16 cellular contexts compared by ENCODE assay signal in genomic region chr21:43959231-43960041, GRCh38. TPM values are rescaled to one million over a fixed set of nuclear protein-coding genes. Genes with fewer than 3 reads are reported as not detected.
A peak's percentile ranks its signal among the peaks of the same experiment; 100 is the strongest.
DNase-seq lines count a peak whose midpoint lies in the region; ATAC-seq and TF ChIP-seq lines count a peak whose summit lies in the region.
"Had no signal": no experiment of that assay in that cellular context is flagged by ENCODE, and none has a peak within 500 bp of the region (broad histone marks: within the 10 kb centered on the region; RNA-seq: fewer than 3 reads in every experiment).

No MANE protein-coding gene starts in this region.

- intact Hi-C loops in Calu3 (cut with micrococcal nuclease; ENCODE audit: unreplicated experiment): no loop called here

- H3K27ac Mint-ChIP-seq in activated CD8-positive, alpha-beta memory T cell treated with anti-CD3 and anti-CD28 coated beads, Interleukin-2, amount 10 ng/mL, durations not matched to agents 7 days and 5 days: no peak overlapping the region
- no peak overlapping the region for H3K27ac Mint-ChIP-seq in stimulated activated effector memory CD8-positive, alpha-beta T cell treated with anti-CD3 and anti-CD28 coated beads, Interleukin-12 subunit alpha, Interleukin-12 subunit beta, amount 100 ng/mL, for 72 hours
- H3K27ac Mint-ChIP-seq in Calu3 (ENCODE audit: unreplicated experiment): no peak overlapping the region
- H3K27ac Mint-ChIP-seq in activated naive CD4-positive, alpha-beta T cell treated with anti-CD3 and anti-CD28 coated beads, Interleukin-2, amount 50 U/mL, for 72 hours: no peak overlapping the region
- H3K27ac Mint-ChIP-seq: neural progenitor cell had no signal

- no peak for DNase-seq in activated CD8-positive, alpha-beta memory T cell treated with anti-CD3 and anti-CD28 coated beads, Interleukin-2, amount 10 ng/mL, durations not matched to agents 7 days and 5 days
- no peak for DNase-seq in activated CD8-positive, alpha-beta memory T cell treated with anti-CD3 and anti-CD28 coated beads for 24 hours
- DNase-seq in NCI-H774 (lab: John Stamatoyannopoulos, UW): peak; percentile 58
- no peak for DNase-seq in stimulated activated effector memory CD8-positive, alpha-beta T cell treated with anti-CD3 and anti-CD28 coated beads, Interleukin-12 subunit alpha, Interleukin-12 subunit beta, amount 100 ng/mL, for 72 hours (ENCODE audit: low spot score in 2 of 2)
- no peak for DNase-seq in Calu3
- DNase-seq in dedifferentiated amniotic fluid mesenchymal stem cell (ENCODE audit: extremely low spot score): no peak
- no peak for DNase-seq in activated naive CD4-positive, alpha-beta T cell treated with anti-CD3 and anti-CD28 coated beads, Interleukin-2, amount 50 U/mL, for 72 hours (ENCODE audit: low spot score in 2 of 2)
- DNase-seq: activated effector memory CD4-positive, alpha-beta T cell treated with Interleukin-2 at 50 U/mL for 16 hours; CD8-positive, alpha-beta T cell; central memory CD4-positive, alpha-beta T cell; hippocampal formation; KG1; NCI-H2107; NCI-H526 treated with DMSO at 0.1 percent for 48 hours had no signal

- no peaks in the 10 kb centered on the region for H3K4me1 Mint-ChIP-seq in activated CD8-positive, alpha-beta memory T cell treated with anti-CD3 and anti-CD28 coated beads, Interleukin-2, amount 10 ng/mL, durations not matched to agents 7 days and 5 days
- H3K4me1 Mint-ChIP-seq in stimulated activated effector memory CD8-positive, alpha-beta T cell treated with anti-CD3 and anti-CD28 coated beads, Interleukin-12 subunit alpha, Interleukin-12 subunit beta, amount 100 ng/mL, for 72 hours: peaks cover 16% of the 10 kb centered on the region
- H3K4me1 Mint-ChIP-seq in Calu3 (ENCODE audit: low read depth, unreplicated experiment): no peaks in the 10 kb centered on the region

- no peak for TF ChIP-seq CTCF in Calu3 (IDR thresholded peaks at IDR 0.05; ENCODE audit: unreplicated experiment)

- no peak overlapping the region for H3K4me3 Mint-ChIP-seq in activated CD8-positive, alpha-beta memory T cell treated with anti-CD3 and anti-CD28 coated beads, Interleukin-2, amount 10 ng/mL, durations not matched to agents 7 days and 5 days
- H3K4me3 Mint-ChIP-seq in stimulated activated effector memory CD8-positive, alpha-beta T cell treated with anti-CD3 and anti-CD28 coated beads, Interleukin-12 subunit alpha, Interleukin-12 subunit beta, amount 100 ng/mL, for 72 hours: no peak overlapping the region
- no peak overlapping the region for H3K4me3 Mint-ChIP-seq in Calu3 (ENCODE audit: low read depth, unreplicated experiment)
- H3K4me3 Mint-ChIP-seq: CD8-positive, alpha-beta T cell; neural progenitor cell had no signal

- CTCF ChIA-PET in activated CD8-positive, alpha-beta memory T cell treated with anti-CD3 and anti-CD28 coated beads, Interleukin-2, amount 10 ng/mL, durations not matched to agents 7 days and 5 days (lab: Charles Lee): interaction anchor here (1.0 to 1.4 kb wide), 3 partner anchors 16 to 38 kb away, joined by 3 read pairs; no protein-coding TSS in a partner anchor
- CTCF ChIA-PET in Calu3 (lab: Charles Lee): no interaction called here

- BruUV-seq in Calu3 (replicated peaks; lab: Mats Ljungman, UMichigan): no TSS peak

- H3K9me3 Mint-ChIP-seq in activated CD8-positive, alpha-beta memory T cell treated with anti-CD3 and anti-CD28 coated beads, Interleukin-2, amount 10 ng/mL, durations not matched to agents 7 days and 5 days (ENCODE audit: low read depth): no peaks in the 10 kb centered on the region
- no peaks in the 10 kb centered on the region for H3K9me3 Mint-ChIP-seq in stimulated activated effector memory CD8-positive, alpha-beta T cell treated with anti-CD3 and anti-CD28 coated beads, Interleukin-12 subunit alpha, Interleukin-12 subunit beta, amount 100 ng/mL, for 72 hours
- H3K9me3 Mint-ChIP-seq in Calu3 (ENCODE audit: low read depth, unreplicated experiment): no peaks in the 10 kb centered on the region
- peaks cover 7 to 9% of the 10 kb centered on the region in 2 donors for H3K9me3 Mint-ChIP-seq in activated naive CD4-positive, alpha-beta T cell treated with anti-CD3 and anti-CD28 coated beads, Interleukin-2, amount 50 U/mL, for 72 hours
- H3K9me3 Mint-ChIP-seq: CD8-positive, alpha-beta T cell had no signal

- H3K27me3 Mint-ChIP-seq in activated CD8-positive, alpha-beta memory T cell treated with anti-CD3 and anti-CD28 coated beads, Interleukin-2, amount 10 ng/mL, durations not matched to agents 7 days and 5 days: no peaks in the 10 kb centered on the region
- H3K27me3 Mint-ChIP-seq in Calu3 (ENCODE audit: unreplicated experiment): no peaks in the 10 kb centered on the region

- peaks cover 15% of the 10 kb centered on the region for H3K36me3 Mint-ChIP-seq in activated CD8-positive, alpha-beta memory T cell treated with anti-CD3 and anti-CD28 coated beads, Interleukin-2, amount 10 ng/mL, durations not matched to agents 7 days and 5 days
- peaks cover 28% of the 10 kb centered on the region for H3K36me3 Mint-ChIP-seq in stimulated activated effector memory CD8-positive, alpha-beta T cell treated with anti-CD3 and anti-CD28 coated beads, Interleukin-12 subunit alpha, Interleukin-12 subunit beta, amount 100 ng/mL, for 72 hours
- H3K36me3 Mint-ChIP-seq in Calu3 (ENCODE audit: insufficient read depth, unreplicated experiment): peaks cover 4% of the 10 kb centered on the region
- H3K36me3 Mint-ChIP-seq in activated naive CD4-positive, alpha-beta T cell treated with anti-CD3 and anti-CD28 coated beads, Interleukin-2, amount 50 U/mL, for 72 hours: peaks cover 6 to 14% of the 10 kb centered on the region in 2 donors

- ATAC-seq in activated CD8-positive, alpha-beta memory T cell treated with anti-CD3 and anti-CD28 coated beads, Interleukin-2, amount 10 ng/mL, durations not matched to agents 7 days and 5 days: peak; percentile 44
- ATAC-seq in esophagus mucosa: peak; percentile 9
- ATAC-seq in stimulated activated effector memory CD8-positive, alpha-beta T cell treated with anti-CD3 and anti-CD28 coated beads, Interleukin-12 subunit alpha, Interleukin-12 subunit beta, amount 100 ng/mL, for 72 hours: peak; percentile 57
- no peak for ATAC-seq in activated naive CD4-positive, alpha-beta T cell treated with anti-CD3 and anti-CD28 coated beads, Interleukin-2, amount 50 U/mL, for 72 hours
- ATAC-seq: CD8-positive, alpha-beta T cell had no signal

RNA-seq across cellular contexts. Expression of gene TRAPPC10, which starts 52.7 kb away (rescaled TPM):
- total RNA-seq in activated CD8-positive, alpha-beta memory T cell treated with anti-CD3 and anti-CD28 coated beads, Interleukin-2, amount 10 ng/mL, durations not matched to agents 7 days and 5 days: 10 to 100 TPM; 71.5 to 71.7 TPM
- total RNA-seq in esophagus mucosa (20.2 TPM), Calu3 (2022) (28.8 and 37.1 TPM in 2 replicates)
- total RNA-seq in activated naive CD4-positive, alpha-beta T cell treated with anti-CD3 and anti-CD28 coated beads, Interleukin-2, amount 50 U/mL, for 72 hours: 10 to 100 TPM; 49.2 to 59.5 TPM

Comparison
In these comparisons a context has a peak if more than half of its experiments do, and no peak if none do; other contexts are left out.
1. ATAC-seq: peak in activated CD8-positive, alpha-beta memory T cell treated with anti-CD3 and anti-CD28 coated beads, Interleukin-2, amount 10 ng/mL, durations not matched to agents 7 days and 5 days (single experiment), esophagus mucosa (single experiment) and stimulated activated effector memory CD8-positive, alpha-beta T cell treated with anti-CD3 and anti-CD28 coated beads, Interleukin-12 subunit alpha, Interleukin-12 subunit beta, amount 100 ng/mL, for 72 hours (single experiment); none in activated naive CD4-positive, alpha-beta T cell treated with anti-CD3 and anti-CD28 coated beads, Interleukin-2, amount 50 U/mL, for 72 hours (0 of 2).